8 cellular contexts compared by ENCODE assay signal in genomic region chr11:76666408-76666807, GRCh38. TPM values are rescaled to one million over a fixed set of nuclear protein-coding genes. Genes with fewer than 3 reads are reported as not detected.
DNase-seq lines count a peak whose midpoint lies in the region; ATAC-seq and TF ChIP-seq lines count a peak whose summit lies in the region.

No MANE protein-coding gene starts in this region.

- H3K36me3 ChIP-seq in rectal smooth muscle tissue (ENCODE audit: control insufficient read depth, insufficient read depth, low read length): no peaks in the 10 kb centered on the region
- no peaks in the 10 kb centered on the region for H3K36me3 ChIP-seq in PC-9 (ENCODE audit: low read depth)

- intact Hi-C loops in PC-9 (cut with micrococcal nuclease; ENCODE audit: unreplicated experiment): no loop called here

- H3F3A ChIP-seq in PC-9 (ENCODE audit: insufficient read depth, low read depth): no peaks in the 10 kb centered on the region

- H3K27ac ChIP-seq in rectal smooth muscle tissue (ENCODE audit: low read depth, low read length) (no peak overlapping the region), PC-9 (no peak overlapping the region)

- CTCF ChIA-PET in PC-9 (lab: Charles Lee): no interaction called here

- POLR2A ChIA-PET in PC-9 (lab: Charles Lee; ENCODE audit: unreplicated experiment): no interaction called here

- no peak overlapping the region for H3K4me2 ChIP-seq in PC-9

- peak; percentile 49 for DNase-seq in GM13976 (ENCODE audit: low spot score)
- DNase-seq in fibroblast of pulmonary artery (ENCODE audit: low read depth): peak; percentile 50
- DNase-seq in effector memory CD8-positive, alpha-beta T cell: no peak
- DNase-seq in NOMO-1 treated with dmso at 0.1 percent for 144 hours (lab: John Stamatoyannopoulos, UW; ENCODE audit: unreplicated experiment): no peak
- no peak for DNase-seq in PC-9

- H3K4me3 ChIP-seq in fibroblast of pulmonary artery (replicated peaks; ENCODE audit: low read depth, low read length) (no peak overlapping the region), rectal smooth muscle tissue (ENCODE audit: low read length) (peak overlapping the region; percentile 5), PC-9 (no peak overlapping the region)

- H4K20me1 ChIP-seq in PC-9 (ENCODE audit: insufficient read depth): 0 out of 2 replicates have a peak, but pooled peaks cover 5% of the 10 kb centered on the region

- no peaks in the 10 kb centered on the region for H3K9me2 ChIP-seq in PC-9 (ENCODE audit: insufficient read depth)

- no peaks in the 10 kb centered on the region for H3K27me3 Mint-ChIP-seq in effector memory CD8-positive, alpha-beta T cell

- H3K9me3 ChIP-seq in PC-9 (ENCODE audit: insufficient read depth, low read depth): no peaks in the 10 kb centered on the region

- H3K9me3 Mint-ChIP-seq in effector memory CD8-positive, alpha-beta T cell: no peaks in the 10 kb centered on the region

- H3K79me2 ChIP-seq in PC-9 (ENCODE audit: low read depth): no peaks in the 10 kb centered on the region

- in situ Hi-C loops in GM13976 (cut with MboI; ENCODE audit: low sequenced_read_pairs, unreplicated experiment): no loop called here

- BruUV-seq in PC-9 (replicated peaks; lab: Mats Ljungman, UMichigan): no TSS peak

- H3K4me1 ChIP-seq in rectal smooth muscle tissue (ENCODE audit: control insufficient read depth, insufficient read depth, low read length) (no peaks in the 10 kb centered on the region), PC-9 (replicated peaks; ENCODE audit: insufficient read depth) (no peaks in the 10 kb centered on the region)

- no peak for TF ChIP-seq CTCF in GM13976 (IDR thresholded peaks at IDR 0.05; ENCODE audit: borderline replicate concordance, control extremely low read depth, extremely low read depth, insufficient read depth, missing control alignments)
- TF ChIP-seq CTCF in fibroblast of pulmonary artery (IDR thresholded peaks at IDR 0.05; ENCODE audit: low read length, missing control alignments): no peak
- TF ChIP-seq CTCF in PC-9 (conservative IDR thresholded peaks at IDR 0.05): no peak

- H3K4me1 Mint-ChIP-seq in effector memory CD8-positive, alpha-beta T cell (ENCODE audit: low read depth in 2 of 2): peaks cover 21 to 27% of the 10 kb centered on the region in 2 donors

- peak overlapping the region in 1 of 2 donors; percentile 84 for H3K27ac Mint-ChIP-seq in effector memory CD8-positive, alpha-beta T cell

- H3K27me3 ChIP-seq in rectal smooth muscle tissue (ENCODE audit: control insufficient read depth, insufficient read depth, low read length) (peaks cover 2% of the 10 kb centered on the region), PC-9 (ENCODE audit: insufficient read depth, low read depth) (peaks cover 63% of the 10 kb centered on the region)

- H3K9ac ChIP-seq in rectal smooth muscle tissue (ENCODE audit: low read length): no peak overlapping the region

- peaks cover 6% of the 10 kb centered on the region for H3K36me3 Mint-ChIP-seq in effector memory CD8-positive, alpha-beta T cell (ENCODE audit: insufficient read depth)

- no peak overlapping the region for H2AFZ ChIP-seq in PC-9

- no peak overlapping the region for H3K4me3 Mint-ChIP-seq in effector memory CD8-positive, alpha-beta T cell

- ATAC-seq in HG03354 (IDR thresholded peaks at IDR 0.05; ENCODE audit: poor library complexity, severe bottlenecking, unreplicated experiment) (peak; percentile 58), GM19397 (IDR thresholded peaks at IDR 0.05; ENCODE audit: unreplicated experiment) (no peak)
- no peak for ATAC-seq in effector memory CD8-positive, alpha-beta T cell (replicated peaks)

RNA-seq across cellular contexts. Expression of gene LRRC32, which starts 4.1 kb away (rescaled TPM):
- total RNA-seq in PC-9 (2021): 0.53 TPM in 1 of 2 replicates, not detected in the other

Comparison
In these comparisons a context has a peak if more than half of its experiments do, and no peak if none do; other contexts are left out.
1. DNase-seq: peak in GM13976 (single experiment) and fibroblast of pulmonary artery (single experiment); none in effector memory CD8-positive, alpha-beta T cell (0 of 3), NOMO-1 treated with dmso at 0.1 percent for 144 hours (single experiment) and PC-9 (0 of 2).